ENCODE assay signal across 8 cellular contexts in the genomic region with DNA sequence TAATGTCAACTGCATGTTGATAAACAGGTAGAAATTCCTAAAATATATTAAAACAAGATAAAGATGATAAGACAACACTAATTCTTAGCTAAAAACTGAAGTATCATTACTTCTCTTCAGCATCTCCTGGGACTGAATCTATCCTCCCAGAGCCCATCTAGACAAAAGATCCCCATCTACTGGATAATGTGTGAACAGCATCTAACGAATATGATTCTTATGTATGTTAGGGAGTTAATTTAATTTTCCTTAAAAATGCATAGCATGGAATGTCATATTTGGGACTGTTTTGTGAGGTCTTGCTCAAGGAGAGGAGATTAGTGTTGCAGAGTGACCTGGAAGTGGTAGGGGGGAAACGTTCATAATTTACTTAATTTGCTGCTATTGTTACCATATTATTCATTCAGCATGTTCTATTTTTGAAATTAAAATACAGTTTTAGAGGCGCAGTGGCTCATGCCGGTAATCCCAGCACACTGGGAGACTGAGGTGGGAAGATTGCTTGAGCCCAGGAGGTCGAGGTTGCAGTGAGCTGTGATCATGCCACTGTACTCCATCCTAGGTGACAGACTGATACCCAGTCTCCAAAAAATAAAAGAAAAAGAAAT.
A peak's percentile ranks its signal among the peaks of the same experiment; 100 is the strongest.
DNase-seq lines count a peak whose midpoint lies in the region; ATAC-seq and TF ChIP-seq lines count a peak whose summit lies in the region.

No MANE protein-coding gene starts in this region.

- DNase-seq in AG04449 (ENCODE audit: low read depth, low spot score) (no peak), SKM-1 treated with dmso at 0.1 percent for 144 hours (lab: John Stamatoyannopoulos, UW; ENCODE audit: unreplicated experiment) (peak; percentile 5), glomerular endothelial cell (ENCODE audit: extremely low read depth, low read depth, low spot score) (peak; percentile 33), thoracic aorta (ENCODE audit: low spot score) (no peak), DMS153 (lab: John Stamatoyannopoulos, UW) (no peak)
- DNase-seq in stimulated activated naive CD4-positive, alpha-beta T cell treated with Interleukin-2 at 50 U/mL for 16 hours (lab: John Stamatoyannopoulos, UW), result no peak

- CTCF ChIA-PET in AG04449 (lab: Yijun Ruan, JAX), result interaction anchor here (0.6 to 3.2 kb wide), 22 partner anchors 9 to 1015 kb away, joined by 3 to 26 read pairs (median 4); no protein-coding TSS in a partner anchor

- peaks cover 8 to 52% of the 10 kb centered on the region in 2 donors for H3K4me1 ChIP-seq in thoracic aorta (ENCODE audit: control insufficient read depth in 1 of 2, low read depth in 2 of 2)

- POLR2A ChIA-PET in AG04449 (lab: Yijun Ruan, JAX), result no interaction called here

- H3K9me3 ChIP-seq in thoracic aorta, result no peaks in the 10 kb centered on the region

- ATAC-seq in GM18511 (IDR thresholded peaks at IDR 0.05; ENCODE audit: unreplicated experiment) (peak; percentile 84), HG03575 (IDR thresholded peaks at IDR 0.05; ENCODE audit: extremely low read depth, insufficient number of reproducible peaks, low FRiP score, unreplicated experiment) (peak; percentile 64), thoracic aorta (ENCODE audit: insufficient number of reproducible peaks, low FRiP score, low read depth) (no peak)

- no peak overlapping the region for H3K27ac ChIP-seq in thoracic aorta

- no peaks in the 10 kb centered on the region for H3K27me3 ChIP-seq in thoracic aorta (replicated peaks; ENCODE audit: insufficient read depth)

- no peaks in the 10 kb centered on the region for H3K36me3 ChIP-seq in thoracic aorta

- TF ChIP-seq CTCF in AG04449 (IDR thresholded peaks at IDR 0.05; ENCODE audit: insufficient read depth, low read length, missing control alignments) (peak; percentile 47), thoracic aorta (IDR thresholded peaks at IDR 0.05) (peak; percentile 53)

- H3K4me3 ChIP-seq in AG04449 (ENCODE audit: low read depth, low read length) (no peak overlapping the region), thoracic aorta (no peak overlapping the region)

Comparison
In these comparisons a context has a peak if more than half of its experiments do, and no peak if none do; other contexts are left out.
1. DNase-seq: peak in SKM-1 treated with dmso at 0.1 percent for 144 hours (single experiment) and glomerular endothelial cell (single experiment); none in AG04449 (single experiment), thoracic aorta (single experiment), DMS153 (single experiment) and stimulated activated naive CD4-positive, alpha-beta T cell treated with Interleukin-2 at 50 U/mL for 16 hours (single experiment).